In genomic region chr1:29121516-29121937, GRCh38 we compare ENCODE assay signal across 1 cellular context.
TF ChIP-seq lines count a peak whose summit lies in the region.

No MANE protein-coding gene starts in this region.

TF ChIP-seq in GM23338, 12 proteins besides CTCF, POLR2A, EP300 and RAD21 (continued from another document):
- no peak for TF ChIP-seq ETS1 (IDR thresholded peaks at IDR 0.05)
- no peak for TF ChIP-seq ZNF462 (CRISPR knock-in tag; IDR thresholded peaks at IDR 0.05)
- no peak for TF ChIP-seq CREB1 (CRISPR knock-in tag; IDR thresholded peaks at IDR 0.05; ENCODE audit: low read depth)
